22 cellular contexts compared by ENCODE assay signal in the genomic region with DNA sequence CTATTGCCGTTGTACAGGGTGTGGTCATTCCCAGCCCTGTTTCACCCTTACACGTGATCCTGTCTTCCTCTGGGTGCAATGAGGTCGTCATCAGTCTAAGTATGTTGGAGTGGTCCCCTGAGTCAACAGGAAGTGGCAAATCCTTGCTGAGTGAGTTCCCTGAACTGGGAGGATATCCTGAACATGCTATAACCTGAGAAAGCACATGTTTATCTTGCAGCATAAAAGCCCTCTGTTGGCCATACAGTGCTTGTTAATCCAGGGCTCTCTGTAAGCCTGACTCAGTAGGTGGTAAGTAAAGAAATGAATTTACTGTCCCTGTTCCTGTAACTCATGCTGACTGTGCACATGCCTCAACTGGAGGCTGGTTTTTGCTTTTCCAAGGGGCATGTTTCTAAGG.
A peak's percentile ranks its signal among the peaks of the same experiment; 100 is the strongest.
DNase-seq lines count a peak whose midpoint lies in the region; ATAC-seq and TF ChIP-seq lines count a peak whose summit lies in the region.
"Had no signal": no experiment of that assay in that cellular context is flagged by ENCODE, and none has a peak within 500 bp of the region (broad histone marks: within the 10 kb centered on the region; RNA-seq: fewer than 3 reads in every experiment).

No MANE protein-coding gene starts in this region.

- no peak overlapping the region for H2AFZ ChIP-seq in osteoblast (ENCODE audit: low read length)

- TF ChIP-seq CTCF in right atrium auricular region (IDR thresholded peaks at IDR 0.05) (no peak), NB4 (IDR thresholded peaks at IDR 0.05; ENCODE audit: low read depth, low read length) (no peak), chondrocyte (IDR thresholded peaks at IDR 0.05) (peak; percentile 10), osteoblast (IDR thresholded peaks at IDR 0.05; ENCODE audit: extremely low read depth, low read depth, low read length) (no peak)

- no peak overlapping the region for H3K27ac ChIP-seq in right atrium auricular region
- no peak overlapping the region for H3K27ac ChIP-seq in osteoblast (ENCODE audit: low read depth, low read length)
- H3K27ac ChIP-seq: cardiac muscle cell, skin epidermis had no signal

- H4K20me1 ChIP-seq in osteoblast (ENCODE audit: insufficient read depth, low read length), result no peaks in the 10 kb centered on the region

- H3K79me2 ChIP-seq in osteoblast (ENCODE audit: insufficient read depth, low read length), result no peaks in the 10 kb centered on the region

- ATAC-seq in Right ventricle myocardium inferior, result peak; percentile 39
- no peak for ATAC-seq in HG02884 (IDR thresholded peaks at IDR 0.05; ENCODE audit: unreplicated experiment)
- ATAC-seq: activated CD8-positive, alpha-beta T cell treated with anti-CD3 and anti-CD28 coated beads, Interleukin-2, amount 10 ng/mL, durations not matched to agents 7 days and 5 days; activated naive CD8-positive, alpha-beta T cell treated with anti-CD3 and anti-CD28 coated beads, Interleukin-2, amount 50 U/mL, for 24 hours; GM12878; natural killer cell treated with Interleukin-12 subunit alpha and Interleukin-12 subunit beta and Interleukin-15 and Interleukin-18, amount 100 ng/mL, for 72 hours had no signal

- H3K4me1 ChIP-seq in right atrium auricular region (no peaks in the 10 kb centered on the region), osteoblast (ENCODE audit: insufficient read depth, low read length) (no peaks in the 10 kb centered on the region)

- H3K9me3 ChIP-seq in right atrium auricular region (no peaks in the 10 kb centered on the region), osteoblast (ENCODE audit: low read depth, low read length) (no peaks in the 10 kb centered on the region)

- no peaks in the 10 kb centered on the region for H3K27me3 ChIP-seq in right atrium auricular region
- H3K27me3 ChIP-seq in osteoblast (ENCODE audit: insufficient read depth, low read length), result no peaks in the 10 kb centered on the region

- no peak for TF ChIP-seq POLR2A in NB4 (IDR thresholded peaks at IDR 0.05; ENCODE audit: extremely low read depth, insufficient read length)

- H3K4me1 Mint-ChIP-seq in chondrocyte (ENCODE audit: low read depth), result no peaks in the 10 kb centered on the region
- H3K4me1 Mint-ChIP-seq: activated naive CD8-positive, alpha-beta T cell treated with anti-CD3 and anti-CD28 coated beads, Interleukin-2, amount 50 U/mL, for 24 hours; IgD-negative memory B cell had no signal

- peaks cover 10% of the 10 kb centered on the region for H3K27me3 Mint-ChIP-seq in chondrocyte (ENCODE audit: low read depth)
- H3K27me3 Mint-ChIP-seq: IgD-negative memory B cell had no signal

- H3K36me3 ChIP-seq in right atrium auricular region (no peaks in the 10 kb centered on the region), osteoblast (ENCODE audit: insufficient read depth, low read length) (no peaks in the 10 kb centered on the region)
- H3K36me3 ChIP-seq: cardiac muscle cell had no signal

- H3K4me3 ChIP-seq in right atrium auricular region (no peak overlapping the region), NB4 (ENCODE audit: low read depth, low read length) (no peak overlapping the region), osteoblast (ENCODE audit: insufficient read depth, low read length) (no peak overlapping the region)
- H3K4me3 ChIP-seq: cardiac muscle cell, GM12878, skin epidermis had no signal

- no peak overlapping the region for H3K4me2 ChIP-seq in osteoblast (ENCODE audit: insufficient read depth, low read length)

- no peaks in the 10 kb centered on the region for H3K9me3 Mint-ChIP-seq in chondrocyte (ENCODE audit: low read depth)
- H3K9me3 Mint-ChIP-seq: activated naive CD8-positive, alpha-beta T cell treated with anti-CD3 and anti-CD28 coated beads, Interleukin-2, amount 50 U/mL, for 24 hours; natural killer cell treated with Interleukin-12 subunit alpha and Interleukin-12 subunit beta and Interleukin-15 and Interleukin-18, amount 100 ng/mL, for 72 hours had no signal

- H3K27ac Mint-ChIP-seq in chondrocyte (ENCODE audit: unreplicated experiment), result no peak overlapping the region
- H3K27ac Mint-ChIP-seq: activated CD8-positive, alpha-beta T cell treated with anti-CD3 and anti-CD28 coated beads, Interleukin-2, amount 10 ng/mL, durations not matched to agents 7 days and 5 days; activated naive CD8-positive, alpha-beta T cell treated with anti-CD3 and anti-CD28 coated beads, Interleukin-2, amount 50 U/mL, for 24 hours; IgD-negative memory B cell; natural killer cell treated with Interleukin-12 subunit alpha and Interleukin-12 subunit beta and Interleukin-15 and Interleukin-18, amount 100 ng/mL, for 72 hours had no signal

- H3K4me3 Mint-ChIP-seq in chondrocyte (ENCODE audit: unreplicated experiment), result no peak overlapping the region
- H3K4me3 Mint-ChIP-seq: activated CD8-positive, alpha-beta T cell treated with anti-CD3 and anti-CD28 coated beads, Interleukin-2, amount 10 ng/mL, durations not matched to agents 7 days and 5 days; activated naive CD8-positive, alpha-beta T cell treated with anti-CD3 and anti-CD28 coated beads, Interleukin-2, amount 50 U/mL, for 24 hours; IgD-negative memory B cell; natural killer cell treated with Interleukin-12 subunit alpha and Interleukin-12 subunit beta and Interleukin-15 and Interleukin-18, amount 100 ng/mL, for 72 hours had no signal

- intact Hi-C loops in Right ventricle myocardium inferior (cut with DNase I), result no loop called here

- DNase-seq in Right ventricle myocardium inferior (ENCODE audit: missing footprints) (no peak), right atrium auricular region (ENCODE audit: low spot score) (no peak), NB4 (ENCODE audit: low read depth) (peak; percentile 3), chondrocyte (ENCODE audit: low spot score) (no peak), stromal cell of bone marrow (ENCODE audit: low read depth) (peak; percentile 3), osteoblast (ENCODE audit: insufficient read length, low spot score, missing footprints) (no peak), AG08395 (ENCODE audit: low spot score) (no peak)
- DNase-seq: activated CD8-positive, alpha-beta T cell treated with anti-CD3 and anti-CD28 coated beads, Interleukin-2, amount 10 ng/mL, durations not matched to agents 7 days and 5 days; activated naive CD8-positive, alpha-beta T cell treated with anti-CD3 and anti-CD28 coated beads, Interleukin-2, amount 50 U/mL, for 24 hours; GF-D8; H7; islet precursor cell; mesenchymal stem cell; MV-4-11; NCI-H2081; stimulated activated CD4-positive, alpha-beta T cell treated with anti-CD3 and anti-CD28 coated beads, Interleukin-2, amount 100 ng/mL, for 48 hours had no signal

- H3K36me3 Mint-ChIP-seq in chondrocyte (ENCODE audit: low read depth), result no peaks in the 10 kb centered on the region
- H3K36me3 Mint-ChIP-seq: IgD-negative memory B cell; natural killer cell treated with Interleukin-12 subunit alpha and Interleukin-12 subunit beta and Interleukin-15 and Interleukin-18, amount 100 ng/mL, for 72 hours had no signal

Comparison
In these comparisons a context has a peak if more than half of its experiments do, and no peak if none do; other contexts are left out.
1. DNase-seq: peak in NB4 (single experiment) and stromal cell of bone marrow (single experiment); none in Right ventricle myocardium inferior (single experiment), right atrium auricular region (single experiment), chondrocyte (single experiment), osteoblast (single experiment) and AG08395 (single experiment).